28 cellular contexts compared by ENCODE assay signal in the genomic region with DNA sequence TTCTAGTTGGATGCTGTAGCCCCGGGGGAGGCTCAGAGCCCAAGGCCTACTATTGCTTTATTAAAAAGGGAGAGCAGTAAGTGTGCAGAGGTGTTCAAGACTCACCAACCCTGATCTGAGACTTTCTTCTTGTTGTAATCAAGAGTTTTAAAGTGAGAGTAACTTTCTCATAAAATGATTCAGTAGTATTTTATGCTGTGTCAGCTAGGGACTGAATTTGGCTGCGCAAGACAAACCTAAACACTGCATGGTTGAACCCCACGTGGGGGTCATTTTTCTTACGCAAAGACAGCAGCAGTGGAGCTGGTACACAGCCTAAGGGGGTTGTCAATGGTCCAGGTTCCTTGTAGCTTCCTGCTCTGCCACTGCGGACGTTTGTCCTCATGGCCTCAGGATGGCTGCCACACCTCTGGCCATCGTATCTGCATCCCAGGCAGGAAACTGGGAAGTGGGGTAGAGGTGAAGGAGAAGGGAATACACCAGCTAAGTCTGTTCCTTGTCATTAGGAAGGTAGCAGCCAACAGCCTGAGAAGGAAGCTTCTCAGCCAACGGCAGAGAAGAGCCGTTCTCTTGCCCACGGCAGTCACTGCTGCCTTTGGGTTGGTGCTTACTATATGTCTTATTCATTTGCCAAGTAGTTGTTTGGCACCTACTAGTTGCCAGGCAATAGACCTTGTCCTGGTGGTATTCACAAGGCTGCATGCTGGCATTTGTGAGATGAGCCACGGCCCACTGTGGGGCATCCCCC. TPM values are rescaled to one million over a fixed set of nuclear protein-coding genes. Genes with fewer than 3 reads are reported as not detected.
A peak's percentile ranks its signal among the peaks of the same experiment; 100 is the strongest.
DNase-seq lines count a peak whose midpoint lies in the region; ATAC-seq and TF ChIP-seq lines count a peak whose summit lies in the region.
"Had no signal": no experiment of that assay in that cellular context is flagged by ENCODE, and none has a peak within 500 bp of the region (broad histone marks: within the 10 kb centered on the region; RNA-seq: fewer than 3 reads in every experiment).

No MANE protein-coding gene starts in this region.

- H3K27me3 Mint-ChIP-seq in brain: peaks cover 2% of the 10 kb centered on the region

- H3K27ac ChIP-seq in SK-N-SH (ENCODE audit: low read depth in 2 of 2, low read length in 1 of 2) (peak overlapping the region in 1 of 2 experiments; percentile 79; a peak in 2 of 4 replicates), hepatocyte (peak overlapping the region; percentile 48), osteoblast (ENCODE audit: low read depth, low read length) (no peak overlapping the region), testis (no peak overlapping the region)
- H3K27ac ChIP-seq: 22Rv1; BLaER1 treated with 17β-estradiol and CSF1 and Interleukin-3, amounts not matched to agents 10 nM and 100 nM; GM23248 had no signal

- no peak for TF ChIP-seq EP300 in SK-N-SH (IDR thresholded peaks at IDR 0.05; ENCODE audit: borderline replicate concordance in 1 of 2, low read depth in 1 of 2, low read length in 1 of 2)

- no peaks in the 10 kb centered on the region for H3F3A ChIP-seq in SK-N-SH (replicated peaks; ENCODE audit: insufficient read depth)

- POLR2A ChIA-PET in SK-N-SH (lab: Yijun Ruan, JAX): no interaction called here

- H3K9me3 Mint-ChIP-seq in brain: peaks cover 0 to 7% (median 3%) of the 10 kb centered on the region in 5 experiments

- H3K9ac ChIP-seq in SK-N-SH: no peak overlapping the region
- H3K9ac ChIP-seq: BLaER1 treated with 17β-estradiol and CSF1 and Interleukin-3, amounts not matched to agents 10 nM and 100 nM; GM23248 had no signal

- intact Hi-C loops in testis (cut with DNase I; ENCODE audit: low total_unique reads): no loop called here

- H3K9me3 ChIP-seq in SK-N-SH (peaks cover 5% of the 10 kb centered on the region; the same call in 1 of the 2 replicates), hepatocyte (ENCODE audit: low read depth) (no peaks in the 10 kb centered on the region), osteoblast (ENCODE audit: low read depth, low read length) (no peaks in the 10 kb centered on the region), testis (no peaks in the 10 kb centered on the region)

- H2AFZ ChIP-seq in SK-N-SH (ENCODE audit: low read depth) (no peak overlapping the region), hepatocyte (no peak overlapping the region), osteoblast (ENCODE audit: low read length) (no peak overlapping the region)
- H2AFZ ChIP-seq: GM23248 had no signal

- no peak for TF ChIP-seq POLR2A in testis (IDR thresholded peaks at IDR 0.05)

- no peaks in the 10 kb centered on the region for H3K79me2 ChIP-seq in SK-N-SH (ENCODE audit: insufficient read depth)
- no peaks in the 10 kb centered on the region for H3K79me2 ChIP-seq in hepatocyte
- no peaks in the 10 kb centered on the region for H3K79me2 ChIP-seq in osteoblast (ENCODE audit: insufficient read depth, low read length)

- H3K4me2 ChIP-seq in SK-N-SH (no peak overlapping the region), hepatocyte (no peak overlapping the region), osteoblast (ENCODE audit: insufficient read depth, low read length) (no peak overlapping the region)

- CTCF ChIA-PET in SK-N-SH (lab: Yijun Ruan, JAX): interaction anchor here (0.9 to 3.3 kb wide), 8 partner anchors 8 to 98 kb away, joined by 3 to 14 read pairs (median 4); no protein-coding TSS in a partner anchor

- TF ChIP-seq CTCF in SK-N-SH (IDR thresholded peaks at IDR 0.05): no peak
- no peak for TF ChIP-seq CTCF in brain (conservative IDR thresholded peaks at IDR 0.05)
- no peak for TF ChIP-seq CTCF in hepatocyte (IDR thresholded peaks at IDR 0.05; ENCODE audit: poor library complexity)
- no peak for TF ChIP-seq CTCF in osteoblast (IDR thresholded peaks at IDR 0.05; ENCODE audit: extremely low read depth, low read depth, low read length)
- no peak for TF ChIP-seq CTCF in testis (IDR thresholded peaks at IDR 0.05)

- peak overlapping the region in 3 of 5 experiments; percentile 68 to 90 (median 84) for H3K27ac Mint-ChIP-seq in brain
- H3K27ac Mint-ChIP-seq: CD4-positive, alpha-beta memory T cell; IgD-negative memory B cell had no signal

- no peak overlapping the region for H3K4me3 ChIP-seq in SK-N-SH (ENCODE audit: low read depth in 2 of 2, low read length in 1 of 2)
- H3K4me3 ChIP-seq in hepatocyte: no peak overlapping the region
- H3K4me3 ChIP-seq in osteoblast (ENCODE audit: insufficient read depth, low read length): no peak overlapping the region
- H3K4me3 ChIP-seq in testis: no peak overlapping the region
- H3K4me3 ChIP-seq: BLaER1 treated with 17β-estradiol and CSF1 and Interleukin-3, amounts not matched to agents 10 nM and 100 nM; GM12878; GM23248; HAP-1 had no signal

- no peaks in the 10 kb centered on the region for H4K20me1 ChIP-seq in SK-N-SH (ENCODE audit: insufficient read depth)
- no peaks in the 10 kb centered on the region for H4K20me1 ChIP-seq in hepatocyte (ENCODE audit: insufficient read depth, poor library complexity, severe bottlenecking)
- no peaks in the 10 kb centered on the region for H4K20me1 ChIP-seq in osteoblast (ENCODE audit: insufficient read depth, low read length)

- TF ChIP-seq RAD21 in SK-N-SH (IDR thresholded peaks at IDR 0.05; ENCODE audit: low read length): no peak

- H3K9me2 ChIP-seq in SK-N-SH (no peaks in the 10 kb centered on the region), hepatocyte (replicated peaks; ENCODE audit: insufficient read depth) (no peaks in the 10 kb centered on the region)

- no peaks in the 10 kb centered on the region for H3K36me3 ChIP-seq in SK-N-SH (replicated peaks in 1 of 2; ENCODE audit: control insufficient read depth in 1 of 2, insufficient read depth in 2 of 2, low read length in 1 of 2)
- no peaks in the 10 kb centered on the region for H3K36me3 ChIP-seq in hepatocyte (replicated peaks; ENCODE audit: insufficient read depth, low read depth)
- no peaks in the 10 kb centered on the region for H3K36me3 ChIP-seq in osteoblast (ENCODE audit: insufficient read depth, low read length)
- H3K36me3 ChIP-seq in testis (ENCODE audit: low read depth, missing control alignments): no peaks in the 10 kb centered on the region
- H3K36me3 ChIP-seq: HAP-1 had no signal

- peaks cover 58% of the 10 kb centered on the region for H3K4me1 Mint-ChIP-seq in brain
- H3K4me1 Mint-ChIP-seq: IgD-negative memory B cell had no signal

- peaks cover 0 to 64% of the 10 kb centered on the region in 2 experiments; a peak in 2 of 4 replicates for H3K4me1 ChIP-seq in SK-N-SH (ENCODE audit: control insufficient read depth in 1 of 2, insufficient read depth in 2 of 2, low read depth in 1 of 2, low read length in 1 of 2)
- peaks cover 9% of the 10 kb centered on the region for H3K4me1 ChIP-seq in hepatocyte (ENCODE audit: insufficient read depth)
- peaks cover 2% of the 10 kb centered on the region for H3K4me1 ChIP-seq in osteoblast (ENCODE audit: insufficient read depth, low read length)
- H3K4me1 ChIP-seq in testis: peaks cover 12% of the 10 kb centered on the region
- H3K4me1 ChIP-seq: HAP-1 had no signal

- DNase-seq in SK-N-SH: no peak
- DNase-seq in hepatocyte (ENCODE audit: low spot score): no peak
- peak; percentile 80 for DNase-seq in osteoblast (ENCODE audit: insufficient read length, low spot score, missing footprints)
- no peak for DNase-seq in cerebellum (ENCODE audit: low spot score)
- no peak for DNase-seq in testis
- no peak for DNase-seq in NCI-H146 (lab: John Stamatoyannopoulos, UW)
- DNase-seq: Caco-2; CD4-positive, alpha-beta memory T cell; DMS 273 treated with DMSO at 0.1 percent for 48 hours; DMS79 treated with DMSO at 0.1 percent for 48 hours; GM23248; Karpas-422; MV-4-11; NCI-H1105 treated with DMSO at 0.1 percent for 48 hours; NCI-H1694; NCI-H2081 treated with DMSO at 0.1 percent for 48 hours; NCI-H2171 treated with DMSO at 0.1 percent for 48 hours; NCI-H446; NCI-H526 had no signal

- no peak overlapping the region for H3K4me3 Mint-ChIP-seq in brain
- H3K4me3 Mint-ChIP-seq: CD4-positive, alpha-beta memory T cell had no signal

- WGBS in SK-N-SH (ENCODE audit: low lambda C conversion rate): 83% methylated on average over 11 of the region's 11 CpGs
- 91% methylated on average over 11 of the region's 11 CpGs for WGBS in hepatocyte (ENCODE audit: low lambda C conversion rate, missing lambda C conversion rate)
- WGBS in testis, 2 donors: 91 to 93% methylated on average over 11 of the region's 11 CpGs

- H3K27me3 ChIP-seq in SK-N-SH (ENCODE audit: insufficient read depth): no peaks in the 10 kb centered on the region; the same call in 1 of the 2 replicates
- no peaks in the 10 kb centered on the region for H3K27me3 ChIP-seq in hepatocyte
- H3K27me3 ChIP-seq in osteoblast (ENCODE audit: insufficient read depth, low read length): no peaks in the 10 kb centered on the region
- no peaks in the 10 kb centered on the region for H3K27me3 ChIP-seq in testis
- H3K27me3 ChIP-seq: BLaER1 treated with 17β-estradiol and CSF1 and Interleukin-3, amounts not matched to agents 10 nM and 100 nM had no signal

- H3K36me3 Mint-ChIP-seq in brain: peaks cover 51% of the 10 kb centered on the region
- H3K36me3 Mint-ChIP-seq: CD4-positive, alpha-beta memory T cell had no signal

- no peak for ATAC-seq in SK-N-SH treated with all-trans-retinoic acid at 6 μM for 48 hours
- ATAC-seq: GM12878 had no signal

TF ChIP-seq in SK-N-SH, 30 proteins besides CTCF, POLR2A, EP300 and RAD21:
- TF ChIP-seq FOXJ3 (CRISPR knock-in tag; IDR thresholded peaks at IDR 0.05): 0 out of 2 replicates have a peak, but pooled peaks have one; percentile 52
- TF ChIP-seq, protein P1, sequence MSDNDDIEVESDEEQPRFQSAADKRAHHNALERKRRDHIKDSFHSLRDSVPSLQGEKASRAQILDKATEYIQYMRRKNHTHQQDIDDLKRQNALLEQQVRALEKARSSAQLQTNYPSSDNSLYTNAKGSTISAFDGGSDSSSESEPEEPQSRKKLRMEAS (IDR thresholded peaks at IDR 0.05; ENCODE audit: low read depth): no peak
TF ChIP-seq in SK-N-SH: peak in this region for 1.

RNA-seq across cellular contexts. Expression of a gene that starts 44.7 kb away (rescaled TPM):
- polyA plus RNA-seq in SK-N-SH (2012; rRNA removed) (0.05 and 0.06 TPM in 2 replicates), brain (ENCODE audit: insufficient read depth, low read depth, low replicate concordance) (1.2 TPM), hepatocyte (1.3 and 5.5 TPM in 2 replicates), testis (ENCODE audit: insufficient read depth, low read depth, low replicate concordance) (2.3 TPM)
- polyA plus RNA-seq in SK-N-SH (2012; cell fraction: cytosol; rRNA removed): 0.01 and 0.03 TPM in 2 replicates
- 0.01 and 0.05 TPM in 2 replicates for polyA plus RNA-seq in SK-N-SH (2012; cell fraction: nucleus; rRNA removed)
- total RNA-seq in hepatocyte (2.9 and 3.6 TPM in 2 replicates), osteoblast (12.7 and 14.1 TPM in 2 replicates), cerebellum (6.5 TPM), testis (1 to 10 TPM; 2.8 to 3.2 TPM)
- total RNA-seq: GM12878, M059J, OCI-LY7 had no signal
- polyA plus RNA-seq: CD4-positive, alpha-beta memory T cell had no signal
